Comparison of ENCODE assay signal across 1 cellular context in genomic region chr17:65173951-65174683, GRCh38.
TF ChIP-seq lines count a peak whose summit lies in the region.

No MANE protein-coding gene starts in this region.

TF ChIP-seq in HepG2, 621 proteins besides CTCF, POLR2A, EP300 and RAD21:
- no peak for TF ChIP-seq ZNF333 (CRISPR knock-in tag; IDR thresholded peaks at IDR 0.05; ENCODE audit: borderline replicate concordance)
- 0 out of 2 replicates have a peak, but pooled peaks have one; percentile 58 for TF ChIP-seq PLRG1 (conservative IDR thresholded peaks at IDR 0.05)
- TF ChIP-seq NBN (conservative IDR thresholded peaks at IDR 0.05), result peak; percentile 95; the same call in 1 of the 2 replicates
- TF ChIP-seq ARNT (IDR thresholded peaks at IDR 0.05), result peak; percentile 82; the same call in 1 of the 2 replicates
- peak; percentile 63; the same call in 1 of the 2 replicates for TF ChIP-seq MNT (IDR thresholded peaks at IDR 0.05)
- TF ChIP-seq PHB2 (IDR thresholded peaks at IDR 0.05; ENCODE audit: partially characterized antibody), result peak; percentile 84
